13 cellular contexts compared by ENCODE assay signal in the genomic region with DNA sequence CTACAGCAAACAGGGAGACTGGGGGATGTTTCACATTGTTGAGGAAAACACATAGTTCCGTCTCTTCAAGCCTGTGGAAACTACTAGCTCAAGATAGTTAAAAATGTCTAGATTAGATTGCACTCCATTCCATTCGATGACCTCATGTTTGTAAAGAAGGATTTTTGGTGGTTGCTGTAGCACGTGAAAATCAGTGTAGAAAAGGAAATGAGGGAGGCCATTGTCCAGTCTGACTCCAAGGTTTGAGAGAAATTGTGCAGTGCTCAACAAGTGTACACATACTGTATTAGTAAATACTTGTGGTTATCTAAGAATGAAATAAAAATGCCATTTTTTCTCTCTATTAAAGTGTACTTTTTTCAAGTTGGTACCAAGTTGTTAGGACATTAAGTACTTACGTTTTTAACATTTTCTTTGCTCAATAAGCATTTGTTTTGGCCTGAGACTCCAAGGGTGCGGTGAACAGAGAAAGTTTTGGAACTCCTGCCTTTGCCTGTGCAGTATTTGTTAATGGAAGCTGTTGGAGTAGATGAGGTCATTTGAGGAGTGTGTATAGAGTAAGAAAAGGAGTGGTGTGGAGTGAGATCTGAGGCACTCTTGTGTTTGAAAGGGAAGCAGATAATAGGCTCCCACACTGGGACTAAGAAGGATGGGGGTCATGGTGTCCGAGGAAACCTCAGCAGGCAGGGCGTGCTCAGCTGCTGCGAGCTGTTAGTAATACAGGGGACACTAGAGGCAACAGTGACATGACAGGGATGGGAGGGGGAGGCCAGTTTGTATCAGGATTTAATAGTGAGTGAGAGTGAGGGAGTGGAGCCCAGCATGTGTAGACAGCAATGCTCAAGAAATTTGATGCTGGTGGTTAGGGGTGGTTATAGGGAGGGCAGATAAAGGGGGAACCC. TPM values are rescaled to one million over a fixed set of nuclear protein-coding genes. Genes with fewer than 3 reads are reported as not detected.
DNase-seq lines count a peak whose midpoint lies in the region; TF ChIP-seq lines count a peak whose summit lies in the region.
"Had no signal": no experiment of that assay in that cellular context is flagged by ENCODE, and none has a peak within 500 bp of the region (broad histone marks: within the 10 kb centered on the region; RNA-seq: fewer than 3 reads in every experiment).

No MANE protein-coding gene starts in this region.

- H3K9me3 Mint-ChIP-seq in neural progenitor cell: peaks cover 25% of the 10 kb centered on the region
- peaks cover 0 to 2% (median 0%) of the 10 kb centered on the region in 5 donors for H3K9me3 Mint-ChIP-seq in CD8-positive, alpha-beta memory T cell
- H3K9me3 Mint-ChIP-seq: memory B cell had no signal

- intact Hi-C loops in spleen (cut with DNase I; ENCODE audit: low total_unique reads): no loop called here

- H3K27ac ChIP-seq in neural progenitor cell (peak overlapping the region; percentile 66), spleen (no peak overlapping the region)
- no peak overlapping the region for H3K27ac ChIP-seq in CD8-positive, alpha-beta memory T cell (ENCODE audit: low read depth, low read length)
- H3K27ac ChIP-seq: body of pancreas had no signal

- H3K9ac ChIP-seq in neural progenitor cell: no peak overlapping the region

- H3K27me3 ChIP-seq in neural progenitor cell (no peaks in the 10 kb centered on the region), spleen (replicated peaks in 1 of 7) (peaks cover 0 to 64% (median 8%) of the 10 kb centered on the region in 7 donors)
- H3K27me3 ChIP-seq in CD8-positive, alpha-beta memory T cell (ENCODE audit: insufficient read depth, low read length, poor library complexity, severe bottlenecking): peaks cover 11% of the 10 kb centered on the region
- H3K27me3 ChIP-seq: body of pancreas had no signal

- peaks cover 93% of the 10 kb centered on the region for H3K79me2 ChIP-seq in neural progenitor cell (ENCODE audit: low read depth)

- H3K36me3 Mint-ChIP-seq in neural progenitor cell: peaks cover 21% of the 10 kb centered on the region
- no peaks in the 10 kb centered on the region for H3K36me3 Mint-ChIP-seq in CD8-positive, alpha-beta memory T cell
- H3K36me3 Mint-ChIP-seq: memory B cell had no signal

- TF ChIP-seq POLR2A in spleen (IDR thresholded peaks at IDR 0.05): no peak

- H3K36me3 ChIP-seq in neural progenitor cell: no peaks in the 10 kb centered on the region
- no peaks in the 10 kb centered on the region for H3K36me3 ChIP-seq in CD8-positive, alpha-beta memory T cell (ENCODE audit: insufficient read depth, low read length)
- H3K36me3 ChIP-seq in spleen: no peaks in the 10 kb centered on the region

- no peak overlapping the region for H3K27ac Mint-ChIP-seq in neural progenitor cell
- no peak overlapping the region for H3K27ac Mint-ChIP-seq in CD8-positive, alpha-beta memory T cell
- H3K27ac Mint-ChIP-seq: memory B cell had no signal

- no peak overlapping the region for H2AFZ ChIP-seq in neural progenitor cell (replicated peaks)

- H3F3A ChIP-seq in neural progenitor cell (ENCODE audit: low read depth): peaks cover 33% of the 10 kb centered on the region

- H4K20me1 ChIP-seq in neural progenitor cell (ENCODE audit: low read depth): peaks cover 86% of the 10 kb centered on the region

- TF ChIP-seq CTCF in neural progenitor cell (IDR thresholded peaks at IDR 0.05) (no peak), spleen (IDR thresholded peaks at IDR 0.05 in 8 of 11, conservative IDR thresholded peaks at IDR 0.05 in 3 of 11) (no peak)

- H3K9me3 ChIP-seq in neural progenitor cell (ENCODE audit: low read depth) (no peaks in the 10 kb centered on the region), spleen (no peaks in the 10 kb centered on the region)
- no peaks in the 10 kb centered on the region for H3K9me3 ChIP-seq in CD8-positive, alpha-beta memory T cell (ENCODE audit: low read length)
- H3K9me3 ChIP-seq: body of pancreas had no signal

- POLR2A ChIA-PET in CD8-positive, alpha-beta memory T cell (lab: Charles Lee): no interaction called here

- DNase-seq in EH (ENCODE audit: low read depth) (peak; percentile 91), NCI-H69 (lab: John Stamatoyannopoulos, UW) (peak; percentile 48), fibroblast of peridontal ligament (ENCODE audit: extremely low read depth) (peak; percentile 51), neural progenitor cell (ENCODE audit: low spot score) (peak; percentile 73), NOMO-1 treated with DMSO at 0.1 percent for 48 hours (lab: John Stamatoyannopoulos, UW; ENCODE audit: unreplicated experiment) (no peak), spleen (no peak)
- no peak for DNase-seq in CD8-positive, alpha-beta memory T cell
- no peak for DNase-seq in activated CD4-positive, alpha-beta T cell treated with anti-CD3 and anti-CD28 coated beads, Interleukin-2, amount 50 U/mL, for 1 hour
- DNase-seq: body of pancreas, COR-L47, Kasumi-1 had no signal

- peaks cover 16% of the 10 kb centered on the region for H3K4me1 Mint-ChIP-seq in neural progenitor cell
- peaks cover 11 to 15% (median 12%) of the 10 kb centered on the region in 3 donors for H3K4me1 Mint-ChIP-seq in CD8-positive, alpha-beta memory T cell

- whole genome bisulfite sequencing in spleen, 5 donors: 69 to 78% (median 76%) methylated on average over 8 of the region's 8 CpGs

- no peak overlapping the region for H3K4me3 Mint-ChIP-seq in neural progenitor cell
- H3K4me3 Mint-ChIP-seq in CD8-positive, alpha-beta memory T cell: no peak overlapping the region
- H3K4me3 Mint-ChIP-seq: memory B cell had no signal

- CTCF ChIA-PET in CD8-positive, alpha-beta memory T cell (lab: Charles Lee): no interaction called here

- H3K4me1 ChIP-seq in neural progenitor cell (peaks cover 45% of the 10 kb centered on the region), spleen (peaks cover 0 to 21% (median 16%) of the 10 kb centered on the region in 6 donors)
- H3K4me1 ChIP-seq in CD8-positive, alpha-beta memory T cell (ENCODE audit: insufficient read depth, low read length): no peaks in the 10 kb centered on the region

- peaks cover 2% of the 10 kb centered on the region for H3K27me3 Mint-ChIP-seq in neural progenitor cell (ENCODE audit: insufficient read depth, low read depth)
- H3K27me3 Mint-ChIP-seq in CD8-positive, alpha-beta memory T cell: peaks cover 21 to 37% of the 10 kb centered on the region in 2 donors

- H3K4me2 ChIP-seq in neural progenitor cell: peak overlapping the region; percentile 76

- H3K4me3 ChIP-seq in neural progenitor cell (peak overlapping the region; percentile 37), spleen (no peak overlapping the region)
- no peak overlapping the region for H3K4me3 ChIP-seq in CD8-positive, alpha-beta memory T cell (ENCODE audit: low read length)
- H3K4me3 ChIP-seq: body of pancreas, GM12878 had no signal

RNA-seq across cellular contexts. Expression of a gene that starts 4.4 kb away (rescaled TPM):
- total RNA-seq in neural progenitor cell (ENCODE audit: low replicate concordance) (89.2 and 106 TPM in 2 replicates), spleen (10 to 100 TPM in 4 of 7 donors, 1 to 10 TPM in 3; 7.4 to 16.4 (median 11.4) TPM)
- under 1 TPM; 0.20 to 0.24 TPM for total RNA-seq in CD8-positive, alpha-beta memory T cell
- not detected for polyA plus RNA-seq in CD8-positive, alpha-beta memory T cell
- 1 to 10 TPM; 1.7 to 3.3 (median 1.7) TPM for polyA plus RNA-seq in spleen

Comparison
In these comparisons a context has a peak if more than half of its experiments do, and no peak if none do; other contexts are left out.
1. DNase-seq: peak in EH (single experiment), NCI-H69 (single experiment), fibroblast of peridontal ligament (single experiment) and neural progenitor cell (single experiment); none in NOMO-1 treated with DMSO at 0.1 percent for 48 hours (single experiment), CD8-positive, alpha-beta memory T cell (0 of 5), spleen (single experiment) and activated CD4-positive, alpha-beta T cell treated with anti-CD3 and anti-CD28 coated beads, Interleukin-2, amount 50 U/mL, for 1 hour (single experiment).
2. RNA of a gene that starts 4.4 kb away (total RNA-seq): 89.2 to 106 TPM in neural progenitor cell and 7.4 to 16.4 TPM in spleen; 0.20 to 0.24 TPM in CD8-positive, alpha-beta memory T cell; every median in the first group is over 4 times any median in the second.